Comparison of ENCODE assay signal across 1 cellular context in the genomic region with DNA sequence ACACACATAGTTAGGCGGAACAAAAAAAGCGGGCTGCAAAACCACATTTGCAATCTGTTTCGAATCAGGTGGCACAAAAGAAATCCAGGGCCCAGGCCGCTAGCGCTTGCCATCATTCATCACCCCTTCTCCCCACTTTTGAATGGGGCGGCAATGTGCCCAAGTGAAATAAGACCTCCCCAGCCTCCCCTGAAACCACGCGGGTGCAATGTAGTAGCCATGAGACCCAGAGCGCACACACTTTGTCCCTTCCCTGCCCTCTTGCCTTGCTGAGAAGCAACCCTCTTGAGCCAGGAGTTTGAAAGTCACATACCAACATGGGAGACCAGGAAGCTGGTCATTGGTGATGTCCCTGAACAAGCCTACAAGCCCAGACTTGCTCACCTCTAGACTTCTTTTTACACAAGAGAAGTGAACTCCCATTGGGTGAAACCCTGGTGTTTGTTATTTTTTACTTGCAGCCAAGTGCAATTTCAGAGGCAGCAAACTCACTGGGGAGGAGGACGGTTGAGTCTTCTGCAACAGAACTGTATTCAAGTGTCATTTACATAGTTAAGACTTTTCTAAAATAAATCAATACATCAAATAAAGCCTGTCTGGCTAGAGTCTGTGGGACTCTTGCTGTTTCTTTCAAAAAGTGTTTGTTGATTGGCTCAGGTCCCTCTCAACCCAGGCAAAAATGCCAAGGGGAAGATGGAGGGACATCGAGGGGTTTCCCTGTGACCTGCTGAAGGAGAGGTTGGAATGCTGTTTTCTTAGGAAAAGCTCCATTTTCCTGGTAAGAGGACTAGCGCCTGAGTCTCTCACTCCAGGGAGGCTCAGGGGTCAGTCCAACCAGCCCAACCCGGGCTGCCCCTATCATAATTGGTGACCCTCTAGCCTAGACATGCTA.
TF ChIP-seq lines count a peak whose summit lies in the region.

No MANE protein-coding gene starts in this region.

TF ChIP-seq in HepG2, 621 proteins besides CTCF, POLR2A, EP300 and RAD21 (continued from another document):
- TF ChIP-seq, protein P1, sequence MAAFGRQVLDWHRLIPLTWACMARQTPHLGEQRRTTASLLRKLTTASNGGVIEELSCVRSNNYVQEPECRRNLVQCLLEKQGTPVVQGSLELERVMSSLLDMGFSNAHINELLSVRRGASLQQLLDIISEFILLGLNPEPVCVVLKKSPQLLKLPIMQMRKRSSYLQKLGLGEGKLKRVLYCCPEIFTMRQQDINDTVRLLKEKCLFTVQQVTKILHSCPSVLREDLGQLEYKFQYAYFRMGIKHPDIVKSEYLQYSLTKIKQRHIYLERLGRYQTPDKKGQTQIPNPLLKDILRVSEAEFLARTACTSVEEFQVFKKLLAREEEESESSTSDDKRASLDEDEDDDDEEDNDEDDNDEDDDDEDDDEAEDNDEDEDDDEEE (CRISPR knock-in tag; IDR thresholded peaks at IDR 0.05): 0 out of 2 replicates have a peak, but pooled peaks have one; percentile 38
- TF ChIP-seq, protein P2, sequence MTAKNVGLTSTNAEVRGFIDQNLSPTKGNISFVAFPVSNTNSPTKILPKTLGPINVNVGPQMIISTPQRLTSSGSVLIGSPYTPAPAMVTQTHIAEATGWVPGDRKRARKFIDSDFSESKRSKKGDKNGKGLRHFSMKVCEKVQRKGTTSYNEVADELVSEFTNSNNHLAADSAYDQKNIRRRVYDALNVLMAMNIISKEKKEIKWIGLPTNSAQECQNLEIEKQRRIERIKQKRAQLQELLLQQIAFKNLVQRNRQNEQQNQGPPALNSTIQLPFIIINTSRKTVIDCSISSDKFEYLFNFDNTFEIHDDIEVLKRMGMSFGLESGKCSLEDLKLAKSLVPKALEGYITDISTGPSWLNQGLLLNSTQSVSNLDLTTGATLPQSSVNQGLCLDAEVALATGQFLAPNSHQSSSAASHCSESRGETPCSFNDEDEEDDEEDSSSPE (CRISPR knock-in tag; IDR thresholded peaks at IDR 0.05): 0 out of 2 replicates have a peak, but pooled peaks have one; percentile 17
- TF ChIP-seq ZNF776 (CRISPR knock-in tag; IDR thresholded peaks at IDR 0.05): 0 out of 2 replicates have a peak, but pooled peaks have one; percentile 34
- 0 out of 2 replicates have a peak, but pooled peaks have one; percentile 76 for TF ChIP-seq PAWR (CRISPR knock-in tag; IDR thresholded peaks at IDR 0.05; ENCODE audit: borderline replicate concordance)
- TF ChIP-seq RFXANK (CRISPR knock-in tag; IDR thresholded peaks at IDR 0.05): no peak
- no peak for TF ChIP-seq ZMAT3 (CRISPR knock-in tag; conservative IDR thresholded peaks at IDR 0.05)
- TF ChIP-seq, protein P3, sequence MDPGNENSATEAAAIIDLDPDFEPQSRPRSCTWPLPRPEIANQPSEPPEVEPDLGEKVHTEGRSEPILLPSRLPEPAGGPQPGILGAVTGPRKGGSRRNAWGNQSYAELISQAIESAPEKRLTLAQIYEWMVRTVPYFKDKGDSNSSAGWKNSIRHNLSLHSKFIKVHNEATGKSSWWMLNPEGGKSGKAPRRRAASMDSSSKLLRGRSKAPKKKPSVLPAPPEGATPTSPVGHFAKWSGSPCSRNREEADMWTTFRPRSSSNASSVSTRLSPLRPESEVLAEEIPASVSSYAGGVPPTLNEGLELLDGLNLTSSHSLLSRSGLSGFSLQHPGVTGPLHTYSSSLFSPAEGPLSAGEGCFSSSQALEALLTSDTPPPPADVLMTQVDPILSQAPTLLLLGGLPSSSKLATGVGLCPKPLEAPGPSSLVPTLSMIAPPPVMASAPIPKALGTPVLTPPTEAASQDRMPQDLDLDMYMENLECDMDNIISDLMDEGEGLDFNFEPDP (CRISPR knock-in tag; conservative IDR thresholded peaks at IDR 0.05): 0 out of 2 replicates have a peak, but pooled peaks have one; percentile 61
- 0 out of 2 replicates have a peak, but pooled peaks have one; percentile 48 for TF ChIP-seq ZNF670 (CRISPR knock-in tag; IDR thresholded peaks at IDR 0.05; ENCODE audit: borderline replicate concordance)
- TF ChIP-seq SSRP1 (CRISPR knock-in tag; IDR thresholded peaks at IDR 0.05): peak; percentile 35; the same call in 1 of the 2 replicates
- TF ChIP-seq RXRB (CRISPR knock-in tag; IDR thresholded peaks at IDR 0.05; ENCODE audit: borderline replicate concordance): 0 out of 2 replicates have a peak, but pooled peaks have one; percentile 11
- TF ChIP-seq ZNF3 (CRISPR knock-in tag; IDR thresholded peaks at IDR 0.05): peak; percentile 88; the same call in 1 of the 2 replicates
- TF ChIP-seq, protein P4, sequence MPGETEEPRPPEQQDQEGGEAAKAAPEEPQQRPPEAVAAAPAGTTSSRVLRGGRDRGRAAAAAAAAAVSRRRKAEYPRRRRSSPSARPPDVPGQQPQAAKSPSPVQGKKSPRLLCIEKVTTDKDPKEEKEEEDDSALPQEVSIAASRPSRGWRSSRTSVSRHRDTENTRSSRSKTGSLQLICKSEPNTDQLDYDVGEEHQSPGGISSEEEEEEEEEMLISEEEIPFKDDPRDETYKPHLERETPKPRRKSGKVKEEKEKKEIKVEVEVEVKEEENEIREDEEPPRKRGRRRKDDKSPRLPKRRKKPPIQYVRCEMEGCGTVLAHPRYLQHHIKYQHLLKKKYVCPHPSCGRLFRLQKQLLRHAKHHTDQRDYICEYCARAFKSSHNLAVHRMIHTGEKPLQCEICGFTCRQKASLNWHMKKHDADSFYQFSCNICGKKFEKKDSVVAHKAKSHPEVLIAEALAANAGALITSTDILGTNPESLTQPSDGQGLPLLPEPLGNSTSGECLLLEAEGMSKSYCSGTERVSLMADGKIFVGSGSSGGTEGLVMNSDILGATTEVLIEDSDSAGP (CRISPR knock-in tag; IDR thresholded peaks at IDR 0.05; ENCODE audit: borderline replicate concordance): peak; percentile 38; the same call in 1 of the 2 replicates
- no peak for TF ChIP-seq MED1 (CRISPR knock-in tag; IDR thresholded peaks at IDR 0.05)
- 0 out of 2 replicates have a peak, but pooled peaks have one; percentile 8 for TF ChIP-seq ZBTB7B (CRISPR knock-in tag; IDR thresholded peaks at IDR 0.05)
- TF ChIP-seq, protein P5, sequence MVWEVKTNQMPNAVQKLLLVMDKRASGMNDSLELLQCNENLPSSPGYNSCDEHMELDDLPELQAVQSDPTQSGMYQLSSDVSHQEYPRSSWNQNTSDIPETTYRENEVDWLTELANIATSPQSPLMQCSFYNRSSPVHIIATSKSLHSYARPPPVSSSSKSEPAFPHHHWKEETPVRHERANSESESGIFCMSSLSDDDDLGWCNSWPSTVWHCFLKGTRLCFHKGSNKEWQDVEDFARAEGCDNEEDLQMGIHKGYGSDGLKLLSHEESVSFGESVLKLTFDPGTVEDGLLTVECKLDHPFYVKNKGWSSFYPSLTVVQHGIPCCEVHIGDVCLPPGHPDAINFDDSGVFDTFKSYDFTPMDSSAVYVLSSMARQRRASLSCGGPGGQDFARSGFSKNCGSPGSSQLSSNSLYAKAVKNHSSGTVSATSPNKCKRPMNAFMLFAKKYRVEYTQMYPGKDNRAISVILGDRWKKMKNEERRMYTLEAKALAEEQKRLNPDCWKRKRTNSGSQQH (CRISPR knock-in tag; IDR thresholded peaks at IDR 0.05; ENCODE audit: low read depth): 0 out of 2 replicates have a peak, but pooled peaks have one; percentile 16
- TF ChIP-seq CHCHD3 (CRISPR knock-in tag; IDR thresholded peaks at IDR 0.05): no peak
- TF ChIP-seq ZFAT (CRISPR knock-in tag; conservative IDR thresholded peaks at IDR 0.05): no peak
- 0 out of 2 replicates have a peak, but pooled peaks have one; percentile 14 for TF ChIP-seq ZNF615 (CRISPR knock-in tag; IDR thresholded peaks at IDR 0.05; ENCODE audit: borderline replicate concordance)
- TF ChIP-seq, protein P6, sequence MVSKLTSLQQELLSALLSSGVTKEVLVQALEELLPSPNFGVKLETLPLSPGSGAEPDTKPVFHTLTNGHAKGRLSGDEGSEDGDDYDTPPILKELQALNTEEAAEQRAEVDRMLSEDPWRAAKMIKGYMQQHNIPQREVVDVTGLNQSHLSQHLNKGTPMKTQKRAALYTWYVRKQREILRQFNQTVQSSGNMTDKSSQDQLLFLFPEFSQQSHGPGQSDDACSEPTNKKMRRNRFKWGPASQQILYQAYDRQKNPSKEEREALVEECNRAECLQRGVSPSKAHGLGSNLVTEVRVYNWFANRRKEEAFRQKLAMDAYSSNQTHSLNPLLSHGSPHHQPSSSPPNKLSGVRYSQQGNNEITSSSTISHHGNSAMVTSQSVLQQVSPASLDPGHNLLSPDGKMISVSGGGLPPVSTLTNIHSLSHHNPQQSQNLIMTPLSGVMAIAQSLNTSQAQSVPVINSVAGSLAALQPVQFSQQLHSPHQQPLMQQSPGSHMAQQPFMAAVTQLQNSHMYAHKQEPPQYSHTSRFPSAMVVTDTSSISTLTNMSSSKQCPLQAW (CRISPR knock-in tag; IDR thresholded peaks at IDR 0.05): 0 out of 2 replicates have a peak, but pooled peaks have one; percentile 15
- TF ChIP-seq REL (CRISPR knock-in tag; conservative IDR thresholded peaks at IDR 0.05): no peak
- TF ChIP-seq, protein P7, sequence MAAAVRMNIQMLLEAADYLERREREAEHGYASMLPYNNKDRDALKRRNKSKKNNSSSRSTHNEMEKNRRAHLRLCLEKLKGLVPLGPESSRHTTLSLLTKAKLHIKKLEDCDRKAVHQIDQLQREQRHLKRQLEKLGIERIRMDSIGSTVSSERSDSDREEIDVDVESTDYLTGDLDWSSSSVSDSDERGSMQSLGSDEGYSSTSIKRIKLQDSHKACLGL (CRISPR knock-in tag; IDR thresholded peaks at IDR 0.05): 0 out of 2 replicates have a peak, but pooled peaks have one; percentile 46
- TF ChIP-seq, protein P8, sequence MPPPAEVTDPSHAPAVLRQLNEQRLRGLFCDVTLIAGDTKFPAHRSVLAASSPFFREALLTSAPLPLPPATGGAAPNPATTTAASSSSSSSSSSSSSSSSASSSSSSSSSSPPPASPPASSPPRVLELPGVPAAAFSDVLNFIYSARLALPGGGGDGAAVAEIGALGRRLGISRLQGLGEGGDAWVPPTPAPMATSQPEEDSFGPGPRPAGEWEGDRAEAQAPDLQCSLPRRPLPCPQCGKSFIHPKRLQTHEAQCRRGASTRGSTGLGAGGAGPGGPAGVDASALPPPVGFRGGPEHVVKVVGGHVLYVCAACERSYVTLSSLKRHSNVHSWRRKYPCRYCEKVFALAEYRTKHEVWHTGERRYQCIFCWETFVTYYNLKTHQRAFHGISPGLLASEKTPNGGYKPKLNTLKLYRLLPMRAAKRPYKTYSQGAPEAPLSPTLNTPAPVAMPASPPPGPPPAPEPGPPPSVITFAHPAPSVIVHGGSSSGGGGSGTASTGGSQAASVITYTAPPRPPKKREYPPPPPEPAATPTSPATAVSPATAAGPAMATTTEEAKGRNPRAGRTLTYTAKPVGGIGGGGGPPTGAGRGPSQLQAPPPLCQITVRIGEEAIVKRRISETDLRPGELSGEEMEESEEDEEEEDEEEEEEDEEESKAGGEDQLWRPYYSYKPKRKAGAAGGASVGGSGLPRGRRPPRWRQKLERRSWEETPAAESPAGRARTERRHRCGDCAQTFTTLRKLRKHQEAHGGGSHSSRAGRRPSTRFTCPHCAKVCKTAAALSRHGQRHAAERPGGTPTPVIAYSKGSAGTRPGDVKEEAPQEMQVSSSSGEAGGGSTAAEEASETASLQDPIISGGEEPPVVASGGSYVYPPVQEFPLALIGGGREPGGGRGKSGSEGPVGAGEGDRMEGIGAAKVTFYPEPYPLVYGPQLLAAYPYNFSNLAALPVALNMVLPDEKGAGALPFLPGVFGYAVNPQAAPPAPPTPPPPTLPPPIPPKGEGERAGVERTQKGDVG (CRISPR knock-in tag; IDR thresholded peaks at IDR 0.05; ENCODE audit: borderline replicate concordance): peak; percentile 57; the same call in 1 of the 2 replicates
- 0 out of 2 replicates have a peak, but pooled peaks have one; percentile 25 for TF ChIP-seq ZNF317 (CRISPR knock-in tag; IDR thresholded peaks at IDR 0.05)
- TF ChIP-seq TEAD3 (CRISPR knock-in tag; optimal IDR thresholded peaks at IDR 0.05; ENCODE audit: borderline replicate concordance): peak; percentile 36
- TF ChIP-seq ZNF282 (IDR thresholded peaks at IDR 0.05; ENCODE audit: partially characterized antibody): no peak
- TF ChIP-seq TCF7 (IDR thresholded peaks at IDR 0.05; ENCODE audit: low read depth): peak; percentile 34; the same call in 1 of the 2 replicates
- TF ChIP-seq, protein P9, sequence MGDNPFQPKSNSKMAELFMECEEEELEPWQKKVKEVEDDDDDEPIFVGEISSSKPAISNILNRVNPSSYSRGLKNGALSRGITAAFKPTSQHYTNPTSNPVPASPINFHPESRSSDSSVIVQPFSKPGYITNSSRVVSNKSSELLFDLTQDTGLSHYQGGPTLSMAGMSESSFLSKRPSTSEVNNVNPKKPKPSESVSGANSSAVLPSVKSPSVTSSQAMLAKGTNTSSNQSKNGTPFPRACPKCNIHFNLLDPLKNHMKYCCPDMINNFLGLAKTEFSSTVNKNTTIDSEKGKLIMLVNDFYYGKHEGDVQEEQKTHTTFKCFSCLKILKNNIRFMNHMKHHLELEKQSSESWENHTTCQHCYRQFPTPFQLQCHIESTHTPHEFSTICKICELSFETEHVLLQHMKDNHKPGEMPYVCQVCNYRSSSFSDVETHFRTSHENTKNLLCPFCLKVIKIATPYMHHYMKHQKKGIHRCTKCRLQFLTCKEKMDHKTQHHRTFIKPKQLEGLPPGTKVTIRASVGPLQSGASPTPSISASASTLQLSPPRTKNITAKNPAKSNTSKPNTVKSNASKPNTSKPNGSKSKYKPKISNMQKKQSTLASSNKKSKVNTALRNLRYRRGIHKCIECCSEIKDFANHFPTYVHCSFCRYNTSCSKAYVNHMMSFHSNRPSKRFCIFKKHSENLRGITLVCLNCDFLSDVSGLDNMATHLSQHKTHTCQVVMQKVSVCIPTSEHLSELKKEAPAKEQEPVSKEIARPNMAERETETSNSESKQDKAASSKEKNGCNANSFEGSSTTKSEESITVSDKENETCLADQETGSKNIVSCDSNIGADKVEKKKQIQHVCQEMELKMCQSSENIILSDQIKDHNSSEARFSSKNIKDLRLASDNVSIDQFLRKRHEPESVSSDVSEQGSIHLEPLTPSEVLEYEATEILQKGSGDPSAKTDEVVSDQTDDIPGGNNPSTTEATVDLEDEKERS (CRISPR knock-in tag; IDR thresholded peaks at IDR 0.05): 0 out of 2 replicates have a peak, but pooled peaks have one; percentile 24
- TF ChIP-seq ZNF24 (IDR thresholded peaks at IDR 0.05): 0 out of 2 replicates have a peak, but pooled peaks have one; percentile 11
- peak; percentile 14; the same call in 1 of the 2 replicates for TF ChIP-seq ZNF547 (CRISPR knock-in tag; IDR thresholded peaks at IDR 0.05)
- TF ChIP-seq DNMT3B (CRISPR knock-in tag; conservative IDR thresholded peaks at IDR 0.05): 0 out of 2 replicates have a peak, but pooled peaks have one; percentile 23
- TF ChIP-seq ZNF124 (CRISPR knock-in tag; IDR thresholded peaks at IDR 0.05): 0 out of 2 replicates have a peak, but pooled peaks have one; percentile 24
- TF ChIP-seq NFYC (CRISPR knock-in tag; IDR thresholded peaks at IDR 0.05): peak; percentile 15; the same call in 1 of the 2 replicates
- 0 out of 2 replicates have a peak, but pooled peaks have one; percentile 12 for TF ChIP-seq HOXA3 (CRISPR knock-in tag; IDR thresholded peaks at IDR 0.05)
- peak; percentile 14; the same call in 1 of the 2 replicates for TF ChIP-seq BCL6 (CRISPR knock-in tag; IDR thresholded peaks at IDR 0.05)
- 0 out of 2 replicates have a peak, but pooled peaks have one; percentile 9 for TF ChIP-seq DPF2 (CRISPR knock-in tag; IDR thresholded peaks at IDR 0.05; ENCODE audit: borderline replicate concordance, low read depth)
- TF ChIP-seq TBX2 (CRISPR knock-in tag; IDR thresholded peaks at IDR 0.05; ENCODE audit: borderline replicate concordance): peak; percentile 0; the same call in 1 of the 2 replicates
